ENCODE assay signal across 9 cellular contexts in genomic region chr2:45992746-45993475, GRCh38.
DNase-seq lines count a peak whose midpoint lies in the region; ATAC-seq and TF ChIP-seq lines count a peak whose summit lies in the region.
"Had no signal": no experiment of that assay in that cellular context is flagged by ENCODE, and none has a peak within 500 bp of the region (broad histone marks: within the 10 kb centered on the region; RNA-seq: fewer than 3 reads in every experiment).

No MANE protein-coding gene starts in this region.

- H3K4me1 ChIP-seq in ACC112 (ENCODE audit: control insufficient read depth, insufficient read depth, low read length, unreplicated experiment) (peaks cover 28% of the 10 kb centered on the region), RWPE2 (ENCODE audit: insufficient read depth, poor library complexity, severe bottlenecking) (peaks cover 19% of the 10 kb centered on the region), heart left ventricle (peaks cover 0 to 22% (median 14%) of the 10 kb centered on the region in 12 donors), Peyer's patch (peaks cover 0 to 23% (median 4%) of the 10 kb centered on the region in 4 donors)
- H3K4me1 ChIP-seq in effector memory CD4-positive, alpha-beta T cell (ENCODE audit: control insufficient read depth, insufficient read depth, low read length, poor library complexity, severe bottlenecking), result no peaks in the 10 kb centered on the region

- 53 to 65% (median 59%) methylated on average over 6 to 7 of the region's 7 CpGs for WGBS in heart left ventricle, 4 donors

- H3K27ac ChIP-seq in ACC112 (ENCODE audit: low read depth, low read length), result peak overlapping the region; percentile 91
- H3K27ac ChIP-seq in RWPE2 (ENCODE audit: poor library complexity, severe bottlenecking), result peak overlapping the region; percentile 78
- H3K27ac ChIP-seq in heart left ventricle, result peak overlapping the region in 6 of 12 donors; percentile 3 to 46 (median 6)
- H3K27ac ChIP-seq in effector memory CD4-positive, alpha-beta T cell (ENCODE audit: insufficient read depth, low read length, poor library complexity, severe bottlenecking), result no peak overlapping the region
- peak overlapping the region in 2 of 4 donors; percentile 69 to 70 for H3K27ac ChIP-seq in Peyer's patch
- H3K27ac ChIP-seq: gastrocnemius medialis had no signal

- no peak for DNase-seq in RWPE2 (ENCODE audit: low spot score)
- no peak for DNase-seq in heart left ventricle
- DNase-seq in pons (ENCODE audit: low spot score), result peak; percentile 2
- DNase-seq in COLO668 (lab: John Stamatoyannopoulos, UW; ENCODE audit: unreplicated experiment), result no peak
- no peak for DNase-seq in inferior parietal cortex (ENCODE audit: extremely low spot score)
- DNase-seq in effector memory CD4-positive, alpha-beta T cell, result no peak
- no peak for DNase-seq in Peyer's patch

- H3K79me2 ChIP-seq in ACC112 (ENCODE audit: control insufficient read depth, insufficient read depth, low read length, unreplicated experiment), result no peaks in the 10 kb centered on the region

- intact Hi-C loops in heart left ventricle (cut with DNase I), result loop anchor here in 8 of 10 donors (1.0 to 10.0 kb wide), 8 partner anchors 374 to 902 kb away; no protein-coding TSS in a partner anchor

- TF ChIP-seq POLR2A in heart left ventricle (IDR thresholded peaks at IDR 0.05), result no peak
- TF ChIP-seq POLR2A in Peyer's patch (IDR thresholded peaks at IDR 0.05), result no peak

- ATAC-seq in RWPE2 (ENCODE audit: low read depth) (no peak), heart left ventricle (peak in 3 of 4 donors; percentile 8 to 33 (median 21))

- H3K36me3 ChIP-seq in ACC112 (ENCODE audit: insufficient read depth, low read length) (no peaks in the 10 kb centered on the region), RWPE2 (ENCODE audit: low read depth) (no peaks in the 10 kb centered on the region), heart left ventricle (peaks cover 0 to 15% (median 5%) of the 10 kb centered on the region in 9 donors), Peyer's patch (peaks cover 0 to 5% (median 0%) of the 10 kb centered on the region in 3 donors)
- H3K36me3 ChIP-seq in effector memory CD4-positive, alpha-beta T cell (ENCODE audit: control insufficient read depth, insufficient read depth, low read length), result peaks cover 4% of the 10 kb centered on the region
- H3K36me3 ChIP-seq: gastrocnemius medialis had no signal

- H2AFZ ChIP-seq in ACC112 (ENCODE audit: low read length, unreplicated experiment), result no peak overlapping the region

- peak overlapping the region; percentile 32; the same call in 1 of the 2 replicates for H3K4me3 ChIP-seq in ACC112 (ENCODE audit: low read depth, low read length)
- no peak overlapping the region for H3K4me3 ChIP-seq in RWPE2 (ENCODE audit: severe bottlenecking)
- H3K4me3 ChIP-seq in heart left ventricle, result no peak overlapping the region
- H3K4me3 ChIP-seq in effector memory CD4-positive, alpha-beta T cell (ENCODE audit: insufficient read depth, low read depth, low read length, poor library complexity, severe bottlenecking), result no peak overlapping the region
- no peak overlapping the region for H3K4me3 ChIP-seq in Peyer's patch
- H3K4me3 ChIP-seq: gastrocnemius medialis had no signal

- H3K27me3 ChIP-seq in ACC112 (ENCODE audit: insufficient read depth, low read length) (no peaks in the 10 kb centered on the region), RWPE2 (ENCODE audit: insufficient read depth, poor library complexity, severe bottlenecking) (no peaks in the 10 kb centered on the region), heart left ventricle (no peaks in the 10 kb centered on the region), Peyer's patch (no peaks in the 10 kb centered on the region)
- H3K27me3 ChIP-seq in effector memory CD4-positive, alpha-beta T cell (replicated peaks; ENCODE audit: control insufficient read depth, insufficient read depth, low read length, poor library complexity, severe bottlenecking), result no peaks in the 10 kb centered on the region
- H3K27me3 ChIP-seq: gastrocnemius medialis had no signal

- H3K9me3 ChIP-seq in RWPE2 (ENCODE audit: severe bottlenecking) (no peaks in the 10 kb centered on the region), heart left ventricle (peaks cover 0 to 12% (median 0%) of the 10 kb centered on the region in 12 donors), Peyer's patch (no peaks in the 10 kb centered on the region)
- no peaks in the 10 kb centered on the region for H3K9me3 ChIP-seq in effector memory CD4-positive, alpha-beta T cell (ENCODE audit: control insufficient read depth, low read length)
- H3K9me3 ChIP-seq: gastrocnemius medialis had no signal

- no peak for TF ChIP-seq CTCF in RWPE2 (IDR thresholded peaks at IDR 0.05; ENCODE audit: poor library complexity, severe bottlenecking)
- TF ChIP-seq CTCF in heart left ventricle (IDR thresholded peaks at IDR 0.05), result no peak
- no peak for TF ChIP-seq CTCF in Peyer's patch (IDR thresholded peaks at IDR 0.05)
